ENCODE assay signal across 1 cellular context in the genomic region with DNA sequence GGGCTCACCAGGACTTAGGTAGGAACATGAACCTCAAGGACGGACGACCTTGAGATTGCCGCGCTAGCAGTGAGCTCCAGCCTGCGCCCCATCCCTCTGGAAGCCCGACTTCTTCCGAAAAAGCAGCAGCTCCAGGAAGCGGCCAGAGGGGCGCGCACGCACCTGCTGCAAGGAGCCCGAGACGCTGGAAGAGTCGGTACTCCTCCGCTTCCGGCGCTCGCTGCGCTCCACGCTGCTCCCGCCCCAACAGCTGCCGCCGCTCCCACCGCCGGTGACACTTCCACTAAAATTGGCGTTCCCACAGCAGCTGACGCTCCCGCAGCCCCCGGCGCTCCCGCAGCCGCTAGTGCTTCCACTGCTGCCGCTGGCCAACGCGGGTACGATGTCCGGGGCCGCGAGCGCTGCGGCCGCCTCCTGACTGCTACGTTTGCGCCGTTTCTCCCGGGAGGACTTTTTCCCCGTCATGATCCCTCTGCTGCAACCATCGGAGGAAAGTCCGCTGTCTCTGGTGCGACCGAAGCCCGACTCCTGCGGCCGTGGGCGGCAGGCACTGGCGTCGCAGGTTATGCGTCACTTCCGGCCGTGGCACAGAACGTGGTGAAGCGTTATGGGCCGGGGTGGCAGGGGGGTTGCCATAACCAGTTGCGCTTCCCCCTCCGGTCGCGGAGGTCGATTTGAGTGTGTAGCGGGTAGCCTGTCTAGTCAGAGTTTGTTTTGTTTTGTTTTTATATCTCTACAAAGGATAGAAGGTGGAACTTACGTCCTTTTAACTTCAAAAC.
TF ChIP-seq lines count a peak whose summit lies in the region.

CAAP1 (minus strand) TSS at position 552 of the 779 bp plus-strand sequence; CDS start at position 465, 87 bp downstream.

TF ChIP-seq in HEK293, 187 proteins besides CTCF, POLR2A, EP300 and RAD21 (continued from another document and continues in another):
- TF ChIP-seq, protein P1, sequence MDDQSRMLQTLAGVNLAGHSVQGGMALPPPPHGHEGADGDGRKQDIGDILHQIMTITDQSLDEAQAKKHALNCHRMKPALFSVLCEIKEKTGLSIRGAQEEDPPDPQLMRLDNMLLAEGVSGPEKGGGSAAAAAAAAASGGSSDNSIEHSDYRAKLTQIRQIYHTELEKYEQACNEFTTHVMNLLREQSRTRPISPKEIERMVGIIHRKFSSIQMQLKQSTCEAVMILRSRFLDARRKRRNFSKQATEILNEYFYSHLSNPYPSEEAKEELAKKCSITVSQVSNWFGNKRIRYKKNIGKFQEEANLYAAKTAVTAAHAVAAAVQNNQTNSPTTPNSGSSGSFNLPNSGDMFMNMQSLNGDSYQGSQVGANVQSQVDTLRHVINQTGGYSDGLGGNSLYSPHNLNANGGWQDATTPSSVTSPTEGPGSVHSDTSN (CRISPR knock-in tag; IDR thresholded peaks at IDR 0.05): peak; percentile 60
- TF ChIP-seq GLIS1 (tag by site-specific recombination; IDR thresholded peaks at IDR 0.05) (peak; percentile 43; the same call in 1 of the 2 replicates), ZNF629 (tag by site-specific recombination; IDR thresholded peaks at IDR 0.05) (peak; percentile 85), GLIS2 (tag by site-specific recombination; IDR thresholded peaks at IDR 0.05) (peak; percentile 46; the same call in 1 of the 2 replicates), ZNF16 (tag by site-specific recombination; IDR thresholded peaks at IDR 0.05; ENCODE audit: low read depth) (peak; percentile 76; the same call in 1 of the 2 replicates), ZSCAN5A (tag by site-specific recombination; IDR thresholded peaks at IDR 0.05) (0 out of 2 replicates have a peak, but pooled peaks have one; percentile 17), ZBTB8A (tag by site-specific recombination; IDR thresholded peaks at IDR 0.05) (peak; percentile 63), EGR2 (tag by site-specific recombination; IDR thresholded peaks at IDR 0.05; ENCODE audit: low read depth) (peak; percentile 81), SP7 (tag by site-specific recombination; IDR thresholded peaks at IDR 0.05) (peak; percentile 77), ZNF623 (tag by site-specific recombination; IDR thresholded peaks at IDR 0.05) (0 out of 2 replicates have a peak, but pooled peaks have one; percentile 12), ZNF518A (tag by site-specific recombination; conservative IDR thresholded peaks at IDR 0.05; ENCODE audit: low read depth) (peak; percentile 66), ZBTB44 (tag by site-specific recombination; IDR thresholded peaks at IDR 0.05) (0 out of 2 replicates have a peak, but pooled peaks have one; percentile 16), ZNF335 (tag by site-specific recombination; conservative IDR thresholded peaks at IDR 0.05) (peak; percentile 58), ZNF513 (tag by site-specific recombination; IDR thresholded peaks at IDR 0.05) (no peak), ZNF639 (tag by site-specific recombination; IDR thresholded peaks at IDR 0.05) (no peak), ZBTB7A (tag by site-specific recombination; IDR thresholded peaks at IDR 0.05; ENCODE audit: low read depth) (0 out of 2 replicates have a peak, but pooled peaks have one; percentile 39), ZNF175 (tag by site-specific recombination; IDR thresholded peaks at IDR 0.05) (no peak), ZNF2 (tag by site-specific recombination; IDR thresholded peaks at IDR 0.05) (peak; percentile 84), SALL2 (tag by site-specific recombination; IDR thresholded peaks at IDR 0.05; ENCODE audit: borderline replicate concordance) (no peak), OSR2 (tag by site-specific recombination; IDR thresholded peaks at IDR 0.05) (0 out of 2 replicates have a peak, but pooled peaks have one; percentile 43), ZNF580 (tag by site-specific recombination; IDR thresholded peaks at IDR 0.05) (0 out of 2 replicates have a peak, but pooled peaks have one; percentile 6), ZNF19 (tag by site-specific recombination; IDR thresholded peaks at IDR 0.05; ENCODE audit: low read depth) (no peak), ZNF610 (tag by site-specific recombination; IDR thresholded peaks at IDR 0.05; ENCODE audit: borderline replicate concordance) (peak; percentile 97), ZNF221 (tag by site-specific recombination; IDR thresholded peaks at IDR 0.05; ENCODE audit: borderline replicate concordance) (no peak), ZNF768 (tag by site-specific recombination; IDR thresholded peaks at IDR 0.05) (peak; percentile 38; the same call in 1 of the 2 replicates), SCRT2 (tag by site-specific recombination; IDR thresholded peaks at IDR 0.05) (peak; percentile 99), HIC1 (tag by site-specific recombination; IDR thresholded peaks at IDR 0.05) (peak; percentile 99), ZBTB17 (tag by site-specific recombination; IDR thresholded peaks at IDR 0.05) (peak; percentile 97), ZNF214 (tag by site-specific recombination; IDR thresholded peaks at IDR 0.05; ENCODE audit: borderline replicate concordance) (no peak)
- TF ChIP-seq, protein P2, sequence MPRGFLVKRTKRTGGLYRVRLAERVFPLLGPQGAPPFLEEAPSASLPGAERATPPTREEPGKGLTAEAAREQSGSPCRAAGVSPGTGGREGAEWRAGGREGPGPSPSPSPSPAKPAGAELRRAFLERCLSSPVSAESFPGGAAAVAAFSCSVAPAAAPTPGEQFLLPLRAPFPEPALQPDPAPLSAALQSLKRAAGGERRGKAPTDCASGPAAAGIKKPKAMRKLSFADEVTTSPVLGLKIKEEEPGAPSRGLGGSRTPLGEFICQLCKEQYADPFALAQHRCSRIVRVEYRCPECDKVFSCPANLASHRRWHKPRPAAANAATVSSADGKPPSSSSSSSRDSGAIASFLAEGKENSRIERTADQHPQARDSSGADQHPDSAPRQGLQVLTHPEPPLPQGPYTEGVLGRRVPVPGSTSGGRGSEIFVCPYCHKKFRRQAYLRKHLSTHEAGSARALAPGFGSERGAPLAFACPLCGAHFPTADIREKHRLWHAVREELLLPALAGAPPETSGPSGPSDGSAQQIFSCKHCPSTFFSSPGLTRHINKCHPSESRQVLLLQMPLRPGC (tag by site-specific recombination; IDR thresholded peaks at IDR 0.05): 0 out of 2 replicates have a peak, but pooled peaks have one; percentile 13
- TF ChIP-seq, protein P3, sequence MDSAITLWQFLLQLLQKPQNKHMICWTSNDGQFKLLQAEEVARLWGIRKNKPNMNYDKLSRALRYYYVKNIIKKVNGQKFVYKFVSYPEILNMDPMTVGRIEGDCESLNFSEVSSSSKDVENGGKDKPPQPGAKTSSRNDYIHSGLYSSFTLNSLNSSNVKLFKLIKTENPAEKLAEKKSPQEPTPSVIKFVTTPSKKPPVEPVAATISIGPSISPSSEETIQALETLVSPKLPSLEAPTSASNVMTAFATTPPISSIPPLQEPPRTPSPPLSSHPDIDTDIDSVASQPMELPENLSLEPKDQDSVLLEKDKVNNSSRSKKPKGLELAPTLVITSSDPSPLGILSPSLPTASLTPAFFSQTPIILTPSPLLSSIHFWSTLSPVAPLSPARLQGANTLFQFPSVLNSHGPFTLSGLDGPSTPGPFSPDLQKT (IDR thresholded peaks at IDR 0.05; ENCODE audit: borderline replicate concordance, low read depth, low read length): no peak
